ENCODE assay signal across 1 cellular context in the genomic region with DNA sequence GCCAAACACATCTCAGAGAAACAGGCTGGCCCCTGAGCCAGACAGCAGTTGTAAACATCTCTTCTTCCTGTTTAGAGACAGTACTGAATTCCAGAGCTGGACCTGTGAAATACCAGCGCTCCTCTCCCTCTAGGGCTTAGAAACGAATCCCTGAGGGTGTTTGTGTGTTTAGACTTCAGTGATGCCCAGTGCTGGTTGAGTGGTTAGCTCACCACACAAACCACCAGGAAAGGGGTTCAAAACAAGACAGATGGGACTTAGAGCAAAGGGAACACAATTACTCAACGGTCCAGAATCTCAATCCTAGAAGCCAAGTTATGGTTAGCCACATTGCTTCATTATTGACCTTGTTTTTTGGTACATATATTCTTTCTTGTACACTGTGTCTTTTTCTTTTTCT.
TF ChIP-seq lines count a peak whose summit lies in the region.

No MANE protein-coding gene starts in this region.

TF ChIP-seq in HepG2, 621 proteins besides CTCF, POLR2A, EP300 and RAD21 (continued from another document and continues in another):
- TF ChIP-seq ZMYM4 (CRISPR knock-in tag; IDR thresholded peaks at IDR 0.05): peak; percentile 35; the same call in 1 of the 2 replicates
- TF ChIP-seq, protein P1, sequence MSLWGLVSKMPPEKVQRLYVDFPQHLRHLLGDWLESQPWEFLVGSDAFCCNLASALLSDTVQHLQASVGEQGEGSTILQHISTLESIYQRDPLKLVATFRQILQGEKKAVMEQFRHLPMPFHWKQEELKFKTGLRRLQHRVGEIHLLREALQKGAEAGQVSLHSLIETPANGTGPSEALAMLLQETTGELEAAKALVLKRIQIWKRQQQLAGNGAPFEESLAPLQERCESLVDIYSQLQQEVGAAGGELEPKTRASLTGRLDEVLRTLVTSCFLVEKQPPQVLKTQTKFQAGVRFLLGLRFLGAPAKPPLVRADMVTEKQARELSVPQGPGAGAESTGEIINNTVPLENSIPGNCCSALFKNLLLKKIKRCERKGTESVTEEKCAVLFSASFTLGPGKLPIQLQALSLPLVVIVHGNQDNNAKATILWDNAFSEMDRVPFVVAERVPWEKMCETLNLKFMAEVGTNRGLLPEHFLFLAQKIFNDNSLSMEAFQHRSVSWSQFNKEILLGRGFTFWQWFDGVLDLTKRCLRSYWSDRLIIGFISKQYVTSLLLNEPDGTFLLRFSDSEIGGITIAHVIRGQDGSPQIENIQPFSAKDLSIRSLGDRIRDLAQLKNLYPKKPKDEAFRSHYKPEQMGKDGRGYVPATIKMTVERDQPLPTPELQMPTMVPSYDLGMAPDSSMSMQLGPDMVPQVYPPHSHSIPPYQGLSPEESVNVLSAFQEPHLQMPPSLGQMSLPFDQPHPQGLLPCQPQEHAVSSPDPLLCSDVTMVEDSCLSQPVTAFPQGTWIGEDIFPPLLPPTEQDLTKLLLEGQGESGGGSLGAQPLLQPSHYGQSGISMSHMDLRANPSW (CRISPR knock-in tag; IDR thresholded peaks at IDR 0.05; ENCODE audit: borderline replicate concordance): peak; percentile 49; the same call in 1 of the 2 replicates
- TF ChIP-seq, protein P2, sequence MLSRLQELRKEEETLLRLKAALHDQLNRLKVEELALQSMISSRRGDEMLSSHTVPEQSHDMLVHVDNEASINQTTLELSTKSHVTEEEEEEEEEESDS (CRISPR knock-in tag; IDR thresholded peaks at IDR 0.05; ENCODE audit: borderline replicate concordance): no peak
- peak; percentile 18; the same call in 1 of the 2 replicates for TF ChIP-seq FOXJ3 (CRISPR knock-in tag; IDR thresholded peaks at IDR 0.05; ENCODE audit: borderline replicate concordance)
- TF ChIP-seq, protein P3, sequence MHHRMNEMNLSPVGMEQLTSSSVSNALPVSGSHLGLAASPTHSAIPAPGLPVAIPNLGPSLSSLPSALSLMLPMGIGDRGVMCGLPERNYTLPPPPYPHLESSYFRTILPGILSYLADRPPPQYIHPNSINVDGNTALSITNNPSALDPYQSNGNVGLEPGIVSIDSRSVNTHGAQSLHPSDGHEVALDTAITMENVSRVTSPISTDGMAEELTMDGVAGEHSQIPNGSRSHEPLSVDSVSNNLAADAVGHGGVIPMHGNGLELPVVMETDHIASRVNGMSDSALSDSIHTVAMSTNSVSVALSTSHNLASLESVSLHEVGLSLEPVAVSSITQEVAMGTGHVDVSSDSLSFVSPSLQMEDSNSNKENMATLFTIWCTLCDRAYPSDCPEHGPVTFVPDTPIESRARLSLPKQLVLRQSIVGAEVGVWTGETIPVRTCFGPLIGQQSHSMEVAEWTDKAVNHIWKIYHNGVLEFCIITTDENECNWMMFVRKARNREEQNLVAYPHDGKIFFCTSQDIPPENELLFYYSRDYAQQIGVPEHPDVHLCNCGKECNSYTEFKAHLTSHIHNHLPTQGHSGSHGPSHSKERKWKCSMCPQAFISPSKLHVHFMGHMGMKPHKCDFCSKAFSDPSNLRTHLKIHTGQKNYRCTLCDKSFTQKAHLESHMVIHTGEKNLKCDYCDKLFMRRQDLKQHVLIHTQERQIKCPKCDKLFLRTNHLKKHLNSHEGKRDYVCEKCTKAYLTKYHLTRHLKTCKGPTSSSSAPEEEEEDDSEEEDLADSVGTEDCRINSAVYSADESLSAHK (CRISPR knock-in tag; IDR thresholded peaks at IDR 0.05; ENCODE audit: borderline replicate concordance): no peak
- peak; percentile 34; the same call in 1 of the 2 replicates for TF ChIP-seq YEATS2 (CRISPR knock-in tag; IDR thresholded peaks at IDR 0.05; ENCODE audit: borderline replicate concordance)
- no peak for TF ChIP-seq ZNF296 (CRISPR knock-in tag; conservative IDR thresholded peaks at IDR 0.05)
- no peak for TF ChIP-seq ZNF879 (CRISPR knock-in tag; IDR thresholded peaks at IDR 0.05)
- TF ChIP-seq, protein P4, sequence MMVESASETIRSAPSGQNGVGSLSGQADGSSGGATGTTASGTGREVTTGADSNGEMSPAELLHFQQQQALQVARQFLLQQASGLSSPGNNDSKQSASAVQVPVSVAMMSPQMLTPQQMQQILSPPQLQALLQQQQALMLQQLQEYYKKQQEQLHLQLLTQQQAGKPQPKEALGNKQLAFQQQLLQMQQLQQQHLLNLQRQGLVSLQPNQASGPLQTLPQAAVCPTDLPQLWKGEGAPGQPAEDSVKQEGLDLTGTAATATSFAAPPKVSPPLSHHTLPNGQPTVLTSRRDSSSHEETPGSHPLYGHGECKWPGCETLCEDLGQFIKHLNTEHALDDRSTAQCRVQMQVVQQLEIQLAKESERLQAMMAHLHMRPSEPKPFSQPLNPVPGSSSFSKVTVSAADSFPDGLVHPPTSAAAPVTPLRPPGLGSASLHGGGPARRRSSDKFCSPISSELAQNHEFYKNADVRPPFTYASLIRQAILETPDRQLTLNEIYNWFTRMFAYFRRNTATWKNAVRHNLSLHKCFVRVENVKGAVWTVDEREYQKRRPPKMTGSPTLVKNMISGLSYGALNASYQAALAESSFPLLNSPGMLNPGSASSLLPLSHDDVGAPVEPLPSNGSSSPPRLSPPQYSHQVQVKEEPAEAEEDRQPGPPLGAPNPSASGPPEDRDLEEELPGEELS (CRISPR knock-in tag; IDR thresholded peaks at IDR 0.05): peak; percentile 91
- TF ChIP-seq SOX5 (CRISPR knock-in tag; IDR thresholded peaks at IDR 0.05; ENCODE audit: borderline replicate concordance): peak; percentile 78
- TF ChIP-seq ZNF720 (CRISPR knock-in tag; IDR thresholded peaks at IDR 0.05): no peak
- 0 out of 2 replicates have a peak, but pooled peaks have one; percentile 28 for TF ChIP-seq ZNF12 (CRISPR knock-in tag; IDR thresholded peaks at IDR 0.05)
- peak; percentile 67 for TF ChIP-seq ZMYM3 (CRISPR knock-in tag; IDR thresholded peaks at IDR 0.05)
- TF ChIP-seq, protein P5, sequence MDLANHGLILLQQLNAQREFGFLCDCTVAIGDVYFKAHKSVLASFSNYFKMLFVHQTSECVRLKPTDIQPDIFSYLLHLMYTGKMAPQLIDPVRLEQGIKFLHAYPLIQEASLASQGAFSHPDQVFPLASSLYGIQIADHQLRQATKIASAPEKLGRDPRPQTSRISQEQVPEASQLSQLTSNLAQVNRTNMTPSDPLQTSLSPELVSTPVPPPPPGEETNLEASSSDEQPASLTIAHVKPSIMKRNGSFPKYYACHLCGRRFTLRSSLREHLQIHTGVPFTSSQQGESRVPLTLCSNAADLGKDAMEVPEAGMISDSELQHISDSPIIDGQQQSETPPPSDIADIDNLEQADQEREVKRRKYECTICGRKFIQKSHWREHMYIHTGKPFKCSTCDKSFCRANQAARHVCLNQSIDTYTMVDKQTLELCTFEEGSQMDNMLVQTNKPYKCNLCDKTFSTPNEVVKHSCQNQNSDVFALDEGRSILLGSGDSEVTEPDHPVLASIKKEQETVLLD (CRISPR knock-in tag; IDR thresholded peaks at IDR 0.05; ENCODE audit: low read depth): no peak
- TF ChIP-seq, protein P6, sequence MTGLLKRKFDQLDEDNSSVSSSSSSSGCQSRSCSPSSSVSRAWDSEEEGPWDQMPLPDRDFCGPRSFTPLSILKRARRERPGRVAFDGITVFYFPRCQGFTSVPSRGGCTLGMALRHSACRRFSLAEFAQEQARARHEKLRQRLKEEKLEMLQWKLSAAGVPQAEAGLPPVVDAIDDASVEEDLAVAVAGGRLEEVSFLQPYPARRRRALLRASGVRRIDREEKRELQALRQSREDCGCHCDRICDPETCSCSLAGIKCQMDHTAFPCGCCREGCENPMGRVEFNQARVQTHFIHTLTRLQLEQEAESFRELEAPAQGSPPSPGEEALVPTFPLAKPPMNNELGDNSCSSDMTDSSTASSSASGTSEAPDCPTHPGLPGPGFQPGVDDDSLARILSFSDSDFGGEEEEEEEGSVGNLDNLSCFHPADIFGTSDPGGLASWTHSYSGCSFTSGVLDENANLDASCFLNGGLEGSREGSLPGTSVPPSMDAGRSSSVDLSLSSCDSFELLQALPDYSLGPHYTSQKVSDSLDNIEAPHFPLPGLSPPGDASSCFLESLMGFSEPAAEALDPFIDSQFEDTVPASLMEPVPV (CRISPR knock-in tag; IDR thresholded peaks at IDR 0.05): 0 out of 2 replicates have a peak, but pooled peaks have one; percentile 29
- peak; percentile 46; the same call in 1 of the 2 replicates for TF ChIP-seq SAP130 (CRISPR knock-in tag; IDR thresholded peaks at IDR 0.05; ENCODE audit: low read depth)
- peak; percentile 64; the same call in 1 of the 2 replicates for TF ChIP-seq RXRB (CRISPR knock-in tag; IDR thresholded peaks at IDR 0.05; ENCODE audit: borderline replicate concordance)
- no peak for TF ChIP-seq ZNF431 (CRISPR knock-in tag; IDR thresholded peaks at IDR 0.05; ENCODE audit: borderline replicate concordance, low read depth)
- TF ChIP-seq ZNF136 (CRISPR knock-in tag; IDR thresholded peaks at IDR 0.05; ENCODE audit: low read depth): peak; percentile 54; the same call in 1 of the 2 replicates
- TF ChIP-seq FLYWCH1 (CRISPR knock-in tag; IDR thresholded peaks at IDR 0.05): no peak
- peak; percentile 68; the same call in 1 of the 2 replicates for TF ChIP-seq TARDBP (CRISPR knock-in tag; IDR thresholded peaks at IDR 0.05)
- peak; percentile 46 for TF ChIP-seq HDAC2 (CRISPR knock-in tag; IDR thresholded peaks at IDR 0.05)
- peak; percentile 87 for TF ChIP-seq ZKSCAN8 (CRISPR knock-in tag; IDR thresholded peaks at IDR 0.05; ENCODE audit: borderline replicate concordance)
- TF ChIP-seq, protein P7, sequence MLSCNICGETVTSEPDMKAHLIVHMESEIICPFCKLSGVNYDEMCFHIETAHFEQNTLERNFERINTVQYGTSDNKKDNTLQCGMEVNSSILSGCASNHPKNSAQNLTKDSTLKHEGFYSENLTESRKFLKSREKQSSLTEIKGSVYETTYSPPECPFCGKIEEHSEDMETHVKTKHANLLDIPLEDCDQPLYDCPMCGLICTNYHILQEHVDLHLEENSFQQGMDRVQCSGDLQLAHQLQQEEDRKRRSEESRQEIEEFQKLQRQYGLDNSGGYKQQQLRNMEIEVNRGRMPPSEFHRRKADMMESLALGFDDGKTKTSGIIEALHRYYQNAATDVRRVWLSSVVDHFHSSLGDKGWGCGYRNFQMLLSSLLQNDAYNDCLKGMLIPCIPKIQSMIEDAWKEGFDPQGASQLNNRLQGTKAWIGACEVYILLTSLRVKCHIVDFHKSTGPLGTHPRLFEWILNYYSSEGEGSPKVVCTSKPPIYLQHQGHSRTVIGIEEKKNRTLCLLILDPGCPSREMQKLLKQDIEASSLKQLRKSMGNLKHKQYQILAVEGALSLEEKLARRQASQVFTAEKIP (CRISPR knock-in tag; IDR thresholded peaks at IDR 0.05; ENCODE audit: borderline replicate concordance): no peak
- peak; percentile 46; the same call in 1 of the 2 replicates for TF ChIP-seq ZNF292 (CRISPR knock-in tag; IDR thresholded peaks at IDR 0.05; ENCODE audit: borderline replicate concordance, low read depth)
- no peak for TF ChIP-seq ZNF44 (CRISPR knock-in tag; IDR thresholded peaks at IDR 0.05)
- TF ChIP-seq, protein P8, sequence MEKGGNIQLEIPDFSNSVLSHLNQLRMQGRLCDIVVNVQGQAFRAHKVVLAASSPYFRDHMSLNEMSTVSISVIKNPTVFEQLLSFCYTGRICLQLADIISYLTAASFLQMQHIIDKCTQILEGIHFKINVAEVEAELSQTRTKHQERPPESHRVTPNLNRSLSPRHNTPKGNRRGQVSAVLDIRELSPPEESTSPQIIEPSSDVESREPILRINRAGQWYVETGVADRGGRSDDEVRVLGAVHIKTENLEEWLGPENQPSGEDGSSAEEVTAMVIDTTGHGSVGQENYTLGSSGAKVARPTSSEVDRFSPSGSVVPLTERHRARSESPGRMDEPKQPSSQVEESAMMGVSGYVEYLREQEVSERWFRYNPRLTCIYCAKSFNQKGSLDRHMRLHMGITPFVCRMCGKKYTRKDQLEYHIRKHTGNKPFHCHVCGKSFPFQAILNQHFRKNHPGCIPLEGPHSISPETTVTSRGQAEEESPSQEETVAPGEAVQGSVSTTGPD (CRISPR knock-in tag; IDR thresholded peaks at IDR 0.05): no peak
- TF ChIP-seq, protein P9, sequence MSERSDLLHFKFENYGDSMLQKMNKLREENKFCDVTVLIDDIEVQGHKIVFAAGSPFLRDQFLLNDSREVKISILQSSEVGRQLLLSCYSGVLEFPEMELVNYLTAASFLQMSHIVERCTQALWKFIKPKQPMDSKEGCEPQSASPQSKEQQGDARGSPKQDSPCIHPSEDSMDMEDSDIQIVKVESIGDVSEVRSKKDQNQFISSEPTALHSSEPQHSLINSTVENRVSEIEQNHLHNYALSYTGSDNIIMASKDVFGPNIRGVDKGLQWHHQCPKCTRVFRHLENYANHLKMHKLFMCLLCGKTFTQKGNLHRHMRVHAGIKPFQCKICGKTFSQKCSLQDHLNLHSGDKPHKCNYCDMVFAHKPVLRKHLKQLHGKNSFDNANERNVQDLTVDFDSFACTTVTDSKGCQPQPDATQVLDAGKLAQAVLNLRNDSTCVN (CRISPR knock-in tag; IDR thresholded peaks at IDR 0.05; ENCODE audit: borderline replicate concordance): peak; percentile 66; the same call in 1 of the 2 replicates
- TF ChIP-seq CENPX (CRISPR knock-in tag; IDR thresholded peaks at IDR 0.05): no peak
- peak; percentile 11; the same call in 1 of the 2 replicates for TF ChIP-seq ZNF644 (CRISPR knock-in tag; IDR thresholded peaks at IDR 0.05; ENCODE audit: low read depth)
- TF ChIP-seq CEBPB (IDR thresholded peaks at IDR 0.05; ENCODE audit: borderline replicate concordance, low read depth, low read length): peak; percentile 48; the same call in 1 of the 2 replicates
- TF ChIP-seq TSC22D2 (CRISPR knock-in tag; IDR thresholded peaks at IDR 0.05; ENCODE audit: borderline replicate concordance): no peak
- TF ChIP-seq MATR3 (CRISPR knock-in tag; IDR thresholded peaks at IDR 0.05): no peak
- TF ChIP-seq MED1 (CRISPR knock-in tag; IDR thresholded peaks at IDR 0.05): peak; percentile 95
